In genomic region chr2:41768301-41768700, GRCh38 we compare ENCODE assay signal across 20 cellular contexts.
"Had no signal": no experiment of that assay in that cellular context is flagged by ENCODE, and none has a peak within 500 bp of the region (broad histone marks: within the 10 kb centered on the region; RNA-seq: fewer than 3 reads in every experiment).

No MANE protein-coding gene starts in this region.

- ATAC-seq: activated CD8-positive, alpha-beta memory T cell treated with anti-CD3 and anti-CD28 coated beads, Interleukin-2, amount 10 ng/mL, durations not matched to agents 7 days and 5 days; effector memory CD8-positive, alpha-beta T cell; foreskin keratinocyte; left colon; T-cell had no signal

- H3K36me3 Mint-ChIP-seq: activated CD4-positive, alpha-beta memory T cell treated with anti-CD3 and anti-CD28 coated beads for 36 hours; activated CD8-positive, alpha-beta memory T cell treated with anti-CD3 and anti-CD28 coated beads, Interleukin-2, amount 10 ng/mL, durations not matched to agents 7 days and 5 days; activated naive CD8-positive, alpha-beta T cell; T-cell; type B pancreatic cell had no signal

- H3K4me3 Mint-ChIP-seq: activated B cell treated with CpG ODN at 0.5 μM for 24 hours; activated CD4-positive, alpha-beta memory T cell treated with anti-CD3 and anti-CD28 coated beads for 36 hours; activated CD8-positive, alpha-beta memory T cell treated with anti-CD3 and anti-CD28 coated beads, Interleukin-2, amount 10 ng/mL, durations not matched to agents 7 days and 5 days; activated naive CD8-positive, alpha-beta T cell; effector memory CD8-positive, alpha-beta T cell; nephron; stimulated activated naive CD8-positive, alpha-beta T cell treated with anti-CD3 and anti-CD28 coated beads, Interleukin-15, Interleukin-2, amounts not matched to agents 100 ng/mL and 50 ng/mL, for 24 hours; T-cell; type B pancreatic cell had no signal

- H3K27ac ChIP-seq: epithelial cell of prostate, foreskin keratinocyte, skin epidermis, suprapubic skin had no signal

- H3K4me1 Mint-ChIP-seq: activated B cell treated with CpG ODN at 0.5 μM for 24 hours; activated CD8-positive, alpha-beta memory T cell treated with anti-CD3 and anti-CD28 coated beads, Interleukin-2, amount 10 ng/mL, durations not matched to agents 7 days and 5 days; T-cell had no signal

- DNase-seq: activated B cell treated with CpG ODN at 0.5 μM for 24 hours; activated CD4-positive, alpha-beta memory T cell treated with anti-CD3 and anti-CD28 coated beads for 36 hours; activated CD4-positive, alpha-beta T cell treated with anti-CD3 and anti-CD28 coated beads for 4 hours; activated CD8-positive, alpha-beta memory T cell treated with anti-CD3 and anti-CD28 coated beads, Interleukin-2, amount 10 ng/mL, durations not matched to agents 7 days and 5 days; dermis blood vessel endothelial cell; effector memory CD8-positive, alpha-beta T cell; foreskin keratinocyte; left colon; midbrain; nucleus accumbens; stimulated activated CD4-positive, alpha-beta T cell treated with anti-CD3 and anti-CD28 coated beads, Interleukin-15, amount 100 ng/mL, for 24 hours; stimulated activated CD4-positive, alpha-beta T cell treated with anti-CD3 and anti-CD28 coated beads, Interleukin-2, amount 100 ng/mL, for 48 hours; T-cell had no signal

- H3K27me3 ChIP-seq: foreskin keratinocyte, suprapubic skin had no signal

- H3K4me3 ChIP-seq: skin epidermis, suprapubic skin had no signal

- H3K4me1 ChIP-seq: foreskin keratinocyte, suprapubic skin had no signal

- H3K9me3 Mint-ChIP-seq: activated B cell treated with CpG ODN at 0.5 μM for 24 hours; activated CD4-positive, alpha-beta memory T cell treated with anti-CD3 and anti-CD28 coated beads for 36 hours; effector memory CD8-positive, alpha-beta T cell; nephron; stimulated activated naive CD8-positive, alpha-beta T cell treated with anti-CD3 and anti-CD28 coated beads, Interleukin-15, Interleukin-2, amounts not matched to agents 100 ng/mL and 50 ng/mL, for 24 hours; T-cell; type B pancreatic cell had no signal

- H3K36me3 ChIP-seq: suprapubic skin had no signal

- H3K27ac Mint-ChIP-seq: activated B cell treated with CpG ODN at 0.5 μM for 24 hours; activated CD4-positive, alpha-beta memory T cell treated with anti-CD3 and anti-CD28 coated beads for 36 hours; activated CD8-positive, alpha-beta memory T cell treated with anti-CD3 and anti-CD28 coated beads, Interleukin-2, amount 10 ng/mL, durations not matched to agents 7 days and 5 days; activated naive CD8-positive, alpha-beta T cell; effector memory CD8-positive, alpha-beta T cell; nephron; stimulated activated naive CD8-positive, alpha-beta T cell treated with anti-CD3 and anti-CD28 coated beads, Interleukin-15, Interleukin-2, amounts not matched to agents 100 ng/mL and 50 ng/mL, for 24 hours; T-cell; type B pancreatic cell had no signal

- H3K9me3 ChIP-seq: suprapubic skin had no signal
